22 cellular contexts compared by ENCODE assay signal in genomic region chr3:101913173-101913572, GRCh38.
DNase-seq lines count a peak whose midpoint lies in the region; ATAC-seq and TF ChIP-seq lines count a peak whose summit lies in the region.
"Had no signal": no experiment of that assay in that cellular context is flagged by ENCODE, and none has a peak within 500 bp of the region (broad histone marks: within the 10 kb centered on the region; RNA-seq: fewer than 3 reads in every experiment).

No MANE protein-coding gene starts in this region.

- H3K27me3 ChIP-seq in brain microvascular endothelial cell (replicated peaks) = no peaks in the 10 kb centered on the region
- H3K27me3 ChIP-seq: esophagus muscularis mucosa, pancreas, tibial nerve had no signal

- H3K36me3 ChIP-seq in brain microvascular endothelial cell (replicated peaks) = no peaks in the 10 kb centered on the region
- H3K36me3 ChIP-seq: esophagus muscularis mucosa, pancreas, tibial nerve had no signal

- DNase-seq in NCI-H1930 (lab: John Stamatoyannopoulos, UW) = peak; percentile 8 to 63
- peak; percentile 39 for DNase-seq in brain microvascular endothelial cell
- DNase-seq in renal cortical epithelial cell (ENCODE audit: low read depth) = peak; percentile 41
- DNase-seq in activated T-cell treated with anti-CD3 and anti-CD28 coated beads for 4 hours = no peak
- DNase-seq in stimulated activated CD4-positive, alpha-beta T cell treated with anti-CD3 and anti-CD28 coated beads, Interleukin-2, amount 100 ng/mL, for 24 hours = no peak
- no peak for DNase-seq in amygdala (lab: John Stamatoyannopoulos, UW)
- DNase-seq: activated CD4-positive, alpha-beta T cell treated with anti-CD3 and anti-CD28 coated beads for 48 hours; CD4-positive, alpha-beta T cell; DMS153; left cardiac atrium; mesendoderm; natural killer cell; NCI-H1092 treated with DMSO at 0.1 percent for 48 hours; pancreas; Right ventricle myocardium superior; stimulated activated naive CD4-positive, alpha-beta T cell treated with Interleukin-2 at 50 U/mL for 16 hours had no signal

- no peak overlapping the region for H3K27ac ChIP-seq in brain microvascular endothelial cell
- H3K27ac ChIP-seq: esophagus muscularis mucosa, pancreas, tibial nerve had no signal

- H3K4me3 ChIP-seq in brain microvascular endothelial cell (ENCODE audit: low read depth, low read length) = no peak overlapping the region
- H3K4me3 ChIP-seq: esophagus muscularis mucosa, GM23338, pancreas, tibial nerve had no signal

- TF ChIP-seq CTCF in brain microvascular endothelial cell (IDR thresholded peaks at IDR 0.05; ENCODE audit: low read depth, low read length, missing control alignments) = no peak

- peak; percentile 63 for ATAC-seq in GM18868 (IDR thresholded peaks at IDR 0.05; ENCODE audit: unreplicated experiment)
- no peak for ATAC-seq in HG03097 (IDR thresholded peaks at IDR 0.05; ENCODE audit: low FRiP score, unreplicated experiment)
- ATAC-seq: GM23338, left cardiac atrium, natural killer cell, pancreas, sciatic nerve had no signal

- in situ Hi-C loops in brain microvascular endothelial cell (cut with HindIII; ENCODE audit: low pct_ligation_motif_present, low sequenced_read_pairs) = no loop called here

Comparison
In these comparisons a context has a peak if more than half of its experiments do, and no peak if none do; other contexts are left out.
1. DNase-seq: peak in NCI-H1930 (2 of 2), brain microvascular endothelial cell (single experiment) and renal cortical epithelial cell (single experiment); none in activated T-cell treated with anti-CD3 and anti-CD28 coated beads for 4 hours (single experiment), stimulated activated CD4-positive, alpha-beta T cell treated with anti-CD3 and anti-CD28 coated beads, Interleukin-2, amount 100 ng/mL, for 24 hours (0 of 2) and amygdala (0 of 56).